Comparison of ENCODE assay signal across 8 cellular contexts in the genomic region with DNA sequence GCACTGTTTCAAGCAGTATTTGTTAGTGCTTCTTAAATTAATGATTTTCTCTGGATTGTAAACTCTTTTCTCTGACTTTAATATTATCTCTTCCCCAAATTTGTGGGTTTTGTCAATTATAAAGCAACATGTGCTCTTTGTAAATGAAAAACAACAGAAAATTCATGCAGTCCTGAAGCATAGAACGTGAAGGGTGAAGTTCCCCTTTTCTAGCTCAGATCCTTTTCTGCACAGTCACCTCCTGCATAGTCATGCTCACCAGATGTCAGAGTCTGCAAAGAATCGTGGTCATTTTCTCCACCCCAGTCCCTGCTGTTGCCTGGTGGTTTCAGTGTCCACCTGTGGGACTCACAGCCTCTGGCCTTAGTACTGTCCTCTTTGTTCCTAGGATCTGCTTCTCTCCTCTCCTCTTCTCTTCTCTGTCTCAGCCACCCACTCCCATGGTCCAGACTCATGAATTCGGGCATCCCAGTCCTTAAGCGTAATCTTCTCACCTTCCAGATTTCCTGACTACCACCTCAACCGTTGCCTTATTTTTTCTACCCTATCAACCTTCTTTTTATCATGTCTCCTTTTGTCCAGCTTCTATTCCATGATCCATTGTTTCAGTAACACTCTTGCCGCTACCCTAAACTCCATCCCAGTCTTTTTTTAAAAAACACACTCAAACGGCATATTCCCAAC.
DNase-seq lines count a peak whose midpoint lies in the region; ATAC-seq, FAIRE-seq and TF ChIP-seq lines count a peak whose summit lies in the region.

No MANE protein-coding gene starts in this region.

- ATAC-seq in GM18868 (IDR thresholded peaks at IDR 0.05; ENCODE audit: unreplicated experiment) (peak; percentile 84), HG03520 (IDR thresholded peaks at IDR 0.05; ENCODE audit: unreplicated experiment) (peak; percentile 58), omental fat pad (ENCODE audit: low FRiP score) (peak; percentile 23), HG03457 (IDR thresholded peaks at IDR 0.05; ENCODE audit: unreplicated experiment) (no peak)

- peak; percentile 50 for DNase-seq in UCSD-AML1 (lab: John Stamatoyannopoulos, UW; ENCODE audit: unreplicated experiment)
- DNase-seq in omental fat pad (ENCODE audit: low spot score), result no peak
- DNase-seq in activated CD4-positive, alpha-beta T cell treated with anti-CD3 and anti-CD28 coated beads, Interleukin-2, amount 10 ng/mL, durations not matched to agents 7 days and 5 days, result no peak
- no peak for DNase-seq in GM19239 (ENCODE audit: insufficient read length, low spot score)
- DNase-seq in DMS79 treated with DMSO at 0.1 percent for 48 hours (lab: John Stamatoyannopoulos, UW), result no peak

- no peaks in the 10 kb centered on the region for H3K9me3 Mint-ChIP-seq in activated CD4-positive, alpha-beta T cell treated with anti-CD3 and anti-CD28 coated beads, Interleukin-2, amount 10 ng/mL, durations not matched to agents 7 days and 5 days

- TF ChIP-seq CTCF in omental fat pad (IDR thresholded peaks at IDR 0.05), result no peak

- H3K27ac Mint-ChIP-seq in activated CD4-positive, alpha-beta T cell treated with anti-CD3 and anti-CD28 coated beads, Interleukin-2, amount 10 ng/mL, durations not matched to agents 7 days and 5 days, result no peak overlapping the region

- no peak for FAIRE-seq in GM19239 (lab: Jason Lieb, UNC)

- POLR2A ChIA-PET in activated CD4-positive, alpha-beta T cell treated with anti-CD3 and anti-CD28 coated beads, Interleukin-2, amount 10 ng/mL, durations not matched to agents 7 days and 5 days (lab: Charles Lee), result no interaction called here

- peaks cover under 1% of the 10 kb centered on the region for H3K4me1 Mint-ChIP-seq in activated CD4-positive, alpha-beta T cell treated with anti-CD3 and anti-CD28 coated beads, Interleukin-2, amount 10 ng/mL, durations not matched to agents 7 days and 5 days

- CTCF ChIA-PET in activated CD4-positive, alpha-beta T cell treated with anti-CD3 and anti-CD28 coated beads, Interleukin-2, amount 10 ng/mL, durations not matched to agents 7 days and 5 days (lab: Charles Lee), result no interaction called here

- peaks cover 1% of the 10 kb centered on the region for H3K36me3 Mint-ChIP-seq in activated CD4-positive, alpha-beta T cell treated with anti-CD3 and anti-CD28 coated beads, Interleukin-2, amount 10 ng/mL, durations not matched to agents 7 days and 5 days (ENCODE audit: low read depth)

- no peaks in the 10 kb centered on the region for H3K27me3 Mint-ChIP-seq in activated CD4-positive, alpha-beta T cell treated with anti-CD3 and anti-CD28 coated beads, Interleukin-2, amount 10 ng/mL, durations not matched to agents 7 days and 5 days

- no peak overlapping the region for H3K4me3 Mint-ChIP-seq in activated CD4-positive, alpha-beta T cell treated with anti-CD3 and anti-CD28 coated beads, Interleukin-2, amount 10 ng/mL, durations not matched to agents 7 days and 5 days
